1 cellular context compared by ENCODE assay signal in genomic region chr7:101911800-101912705, GRCh38.
A peak's percentile ranks its signal among the peaks of the same experiment; 100 is the strongest.
TF ChIP-seq lines count a peak whose summit lies in the region.

No MANE protein-coding gene starts in this region.

TF ChIP-seq in H1, 55 proteins besides CTCF, POLR2A, EP300 and RAD21:
- TF ChIP-seq USF2 (IDR thresholded peaks at IDR 0.05; ENCODE audit: low read length) (no peak), POLR2AphosphoS5 (IDR thresholded peaks at IDR 0.05; ENCODE audit: low read depth, low read length) (no peak), EZH2 (IDR thresholded peaks at IDR 0.05; ENCODE audit: low read depth, low read length, severe bottlenecking) (no peak), TAF7 (optimal IDR thresholded peaks at IDR 0.05; ENCODE audit: borderline replicate concordance, low read depth, low read length) (no peak), YY1 (IDR thresholded peaks at IDR 0.05; ENCODE audit: low read depth, low read length) (no peak), CEBPB (IDR thresholded peaks at IDR 0.05; ENCODE audit: low read depth, low read length) (peak; percentile 56; the same call in 1 of the 2 replicates), SAP30 (IDR thresholded peaks at IDR 0.05; ENCODE audit: insufficient read depth, insufficient replicate concordance, low read length) (no peak)
